9 cellular contexts compared by ENCODE assay signal in the genomic region with DNA sequence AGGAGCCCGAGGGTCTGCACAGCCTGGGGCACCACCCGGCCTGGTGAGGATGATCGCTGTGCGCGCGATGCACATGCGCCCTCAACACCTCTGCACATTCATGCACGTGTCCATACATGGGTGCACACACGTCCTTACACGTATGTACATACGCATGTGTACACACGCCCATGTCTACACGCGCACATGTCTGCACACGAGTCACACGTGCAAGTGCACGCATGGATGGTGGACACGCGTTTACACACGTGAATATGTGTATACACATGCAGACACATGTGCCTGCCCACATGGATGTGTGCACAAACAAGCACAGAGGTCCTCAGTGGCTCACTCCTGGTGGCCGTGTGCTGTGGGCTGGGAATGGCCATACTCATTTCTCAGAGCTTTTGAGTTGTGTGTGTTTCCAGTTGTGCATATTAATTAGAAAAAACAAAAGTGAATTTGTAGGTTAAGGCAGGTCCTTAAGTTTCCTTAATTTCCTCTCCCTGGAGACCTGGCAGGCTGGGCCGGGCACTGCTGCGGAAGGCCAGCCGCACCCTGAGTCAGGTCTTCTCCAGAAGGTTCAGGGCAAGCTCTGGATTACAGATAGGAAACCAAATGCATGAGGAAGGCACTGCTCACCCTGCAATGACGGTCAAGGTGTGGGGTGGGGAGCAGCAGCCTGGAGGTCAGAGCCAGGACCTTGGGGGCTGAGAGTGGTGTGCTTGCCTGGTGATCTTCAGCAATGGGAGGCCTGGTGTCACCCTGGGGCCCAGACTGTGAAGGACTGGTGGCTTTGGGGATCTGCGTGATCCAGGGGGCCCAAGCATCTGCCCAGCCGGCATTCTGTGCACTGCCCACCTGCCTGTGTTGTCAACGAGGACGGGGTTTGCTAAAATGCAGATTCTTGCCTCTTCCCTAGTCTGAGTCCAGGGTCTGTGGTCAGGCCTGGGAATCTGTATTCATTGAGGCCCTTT. TPM values are rescaled to one million over a fixed set of nuclear protein-coding genes. Genes with fewer than 3 reads are reported as not detected.
DNase-seq lines count a peak whose midpoint lies in the region; ATAC-seq and TF ChIP-seq lines count a peak whose summit lies in the region.
"Had no signal": no experiment of that assay in that cellular context is flagged by ENCODE, and none has a peak within 500 bp of the region (broad histone marks: within the 10 kb centered on the region; RNA-seq: fewer than 3 reads in every experiment).

No MANE protein-coding gene starts in this region.

- no peak overlapping the region for H3K4me3 ChIP-seq in fibroblast of the aortic adventitia (ENCODE audit: low read depth, low read length)

- ATAC-seq in HG03439 (IDR thresholded peaks at IDR 0.05; ENCODE audit: unreplicated experiment) (no peak), HG03045 (IDR thresholded peaks at IDR 0.05; ENCODE audit: unreplicated experiment) (no peak)

- DNase-seq in HK-2 (ENCODE audit: unreplicated experiment) (peak; percentile 31), fibroblast of the aortic adventitia (ENCODE audit: low read depth) (peak; percentile 50), mesenteric fat pad (ENCODE audit: low spot score) (no peak), NCI-H748 treated with DMSO at 0.1 percent for 48 hours (lab: John Stamatoyannopoulos, UW) (no peak)
- peak in 2 of 3 experiments; percentile 28 to 44 for DNase-seq in activated CD8-positive, alpha-beta memory T cell treated with anti-CD3 and anti-CD28 coated beads for 48 hours (ENCODE audit: low read depth in 2 of 3, low spot score in 2 of 3)
- DNase-seq in stimulated activated CD4-positive, alpha-beta T cell treated with anti-CD3 and anti-CD28 coated beads, Interleukin-2, amount 100 ng/mL, for 4 hours (ENCODE audit: low read depth), result peak; percentile 18
- DNase-seq: NCI-H2029 treated with DMSO at 0.1 percent for 48 hours had no signal

- TF ChIP-seq CTCF in fibroblast of the aortic adventitia (IDR thresholded peaks at IDR 0.05; ENCODE audit: insufficient read depth, low read length), result no peak

RNA-seq across cellular contexts. Expression of a gene that starts 1.3 kb away (rescaled TPM):
- total RNA-seq in fibroblast of the aortic adventitia (ENCODE audit: low replicate concordance) (not detected in 2 replicates), mesenteric fat pad (255 TPM)

RNA-seq across cellular contexts. Expression of a gene that starts 29.8 kb away (rescaled TPM):
- total RNA-seq in fibroblast of the aortic adventitia (ENCODE audit: low replicate concordance) (14.4 and 19.9 TPM in 2 replicates), mesenteric fat pad (28.7 TPM)

Comparison
In these comparisons a context has a peak if more than half of its experiments do, and no peak if none do; other contexts are left out.
1. DNase-seq: peak in HK-2 (single experiment), activated CD8-positive, alpha-beta memory T cell treated with anti-CD3 and anti-CD28 coated beads for 48 hours (2 of 3), fibroblast of the aortic adventitia (single experiment) and stimulated activated CD4-positive, alpha-beta T cell treated with anti-CD3 and anti-CD28 coated beads, Interleukin-2, amount 100 ng/mL, for 4 hours (single experiment); none in mesenteric fat pad (single experiment) and NCI-H748 treated with DMSO at 0.1 percent for 48 hours (single experiment).
2. RNA of a gene that starts 1.3 kb away (total RNA-seq): 255 TPM in mesenteric fat pad (single experiment); not detected in fibroblast of the aortic adventitia; every median in the first group is over 100 times any median in the second.